In genomic region chr12:132719954-132720324, GRCh38 we compare ENCODE assay signal across 22 cellular contexts.
"Had no signal": no experiment of that assay in that cellular context is flagged by ENCODE, and none has a peak within 500 bp of the region (broad histone marks: within the 10 kb centered on the region; RNA-seq: fewer than 3 reads in every experiment).

No MANE protein-coding gene starts in this region.

- H3K4me1 Mint-ChIP-seq: activated CD8-positive, alpha-beta memory T cell treated with anti-CD3 and anti-CD28 coated beads, Interleukin-2, amount 10 ng/mL, durations not matched to agents 7 days and 5 days; central memory CD8-positive, alpha-beta T cell had no signal

- H3K27ac Mint-ChIP-seq: activated CD8-positive, alpha-beta memory T cell treated with anti-CD3 and anti-CD28 coated beads, Interleukin-2, amount 10 ng/mL, durations not matched to agents 7 days and 5 days; T-helper 1 cell treated with Interleukin-12 subunit alpha and Interleukin-12 subunit beta and Interleukin-4 antibody, amounts not matched to agents 30 μg/mL and 1 μg/mL, for 36 hours had no signal

- H3K27me3 Mint-ChIP-seq: activated CD8-positive, alpha-beta memory T cell treated with anti-CD3 and anti-CD28 coated beads, Interleukin-2, amount 10 ng/mL, durations not matched to agents 7 days and 5 days; brain; central memory CD8-positive, alpha-beta T cell had no signal

- H3K4me1 ChIP-seq: Peyer's patch, SJCRH30 had no signal

- H3K9me3 Mint-ChIP-seq: brain; central memory CD8-positive, alpha-beta T cell; T-helper 1 cell treated with Interleukin-12 subunit alpha and Interleukin-12 subunit beta and Interleukin-4 antibody, amounts not matched to agents 30 μg/mL and 1 μg/mL, for 36 hours had no signal

- H3K9me3 ChIP-seq: Peyer's patch had no signal

- H3K27ac ChIP-seq: Peyer's patch, SJCRH30 had no signal

- DNase-seq: activated CD4-positive, alpha-beta T cell treated with anti-CD3 and anti-CD28 coated beads for 4 hours; activated CD4-positive, alpha-beta T cell treated with anti-CD3 and anti-CD28 coated beads, Interleukin-2, amount 50 U/mL, for 48 hours; activated CD8-positive, alpha-beta memory T cell treated with anti-CD3 and anti-CD28 coated beads, Interleukin-2, amount 10 ng/mL, durations not matched to agents 7 days and 5 days; activated naive CD4-positive, alpha-beta T cell treated with anti-CD3 and anti-CD28 coated beads, Interleukin-2, amount 50 U/mL, for 16 hours; Karpas-422; MM.1S; NCI-H1105 treated with DMSO at 0.1 percent for 48 hours; NCI-H1436 treated with DMSO at 0.1 percent for 48 hours; NCI-H187; NCI-H2081; NCI-H510A treated with DMSO at 0.1 percent for 48 hours; NCI-H69; NK-92 treated with Interleukin-12 subunit alpha and Interleukin-12 subunit beta, amount 100 ng/mL, for 24 hours; OCI-M1; Peyer's patch; SJCRH30 had no signal

- H3K4me3 Mint-ChIP-seq: activated CD8-positive, alpha-beta memory T cell treated with anti-CD3 and anti-CD28 coated beads, Interleukin-2, amount 10 ng/mL, durations not matched to agents 7 days and 5 days; brain; central memory CD8-positive, alpha-beta T cell; T-helper 1 cell treated with Interleukin-12 subunit alpha and Interleukin-12 subunit beta and Interleukin-4 antibody, amounts not matched to agents 30 μg/mL and 1 μg/mL, for 36 hours had no signal

- H3K27me3 ChIP-seq: Peyer's patch, SJCRH30 had no signal

- H3K4me3 ChIP-seq: K562, Peyer's patch, SJCRH30 had no signal

- ATAC-seq: activated CD4-positive, CD25-positive, alpha-beta regulatory T cell treated with anti-CD3 and anti-CD28 coated beads, Interleukin-2, amount 50 U/mL, for 24 hours; activated CD8-positive, alpha-beta memory T cell treated with anti-CD3 and anti-CD28 coated beads, Interleukin-2, amount 10 ng/mL, durations not matched to agents 7 days and 5 days; K562; SK-N-SH treated with all-trans-retinoic acid at 6 μM for 48 hours had no signal
